In the genomic region with DNA sequence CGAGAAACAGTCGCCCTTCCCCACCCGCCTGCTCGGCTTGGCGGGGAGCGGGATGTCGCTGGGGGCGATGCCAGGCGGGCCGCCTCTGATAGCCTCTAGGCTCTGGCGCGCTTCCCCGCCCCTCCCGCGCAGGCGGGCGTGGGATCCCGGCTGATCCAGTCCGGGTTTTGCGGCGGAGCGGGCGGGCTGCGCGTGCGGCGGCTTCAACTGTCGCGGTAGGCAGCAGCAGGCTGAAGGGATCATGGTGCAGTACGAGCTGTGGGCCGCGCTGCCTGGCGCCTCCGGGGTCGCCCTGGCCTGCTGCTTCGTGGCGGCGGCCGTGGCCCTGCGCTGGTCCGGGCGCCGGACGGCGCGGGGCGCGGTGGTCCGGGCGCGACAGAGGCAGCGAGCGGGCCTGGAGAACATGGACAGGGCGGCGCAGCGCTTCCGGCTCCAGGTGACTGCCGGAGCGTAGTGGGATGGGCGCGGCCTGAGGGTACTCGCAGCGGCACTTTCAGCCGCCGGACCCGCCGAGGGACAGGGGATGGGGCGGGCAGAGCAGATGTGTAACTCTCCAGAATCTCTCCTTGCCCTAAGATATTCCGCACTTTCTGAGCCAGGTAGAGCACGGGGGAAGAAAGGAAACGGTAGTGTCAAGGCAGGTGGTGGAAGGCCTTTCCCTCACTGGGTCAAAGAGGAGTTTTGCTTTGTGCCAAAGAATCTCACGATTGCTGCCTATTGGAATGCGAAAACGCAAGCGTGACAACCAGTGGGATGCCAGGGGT, we compare ENCODE assay signal across 8 cellular contexts. TPM values are rescaled to one million over a fixed set of nuclear protein-coding genes. Genes with fewer than 3 reads are reported as not detected.
DNase-seq lines count a peak whose midpoint lies in the region; ATAC-seq and TF ChIP-seq lines count a peak whose summit lies in the region.

A gene (plus strand): TSS at position 210 of the 764 bp plus-strand sequence. CDS start 32 bp downstream, at position 242.

- H3K4me3 ChIP-seq in Peyer's patch (peak within 1 kb of the TSS; percentile 42 to 84 (median 55)), body of pancreas (peak within 1 kb of the TSS; percentile 16 to 59), iPS-11a (ENCODE audit: low read depth, low read length) (peak within 1 kb of the TSS; percentile 81), rectal smooth muscle tissue (ENCODE audit: low read length) (peak within 1 kb of the TSS; percentile 67)

- TF ChIP-seq CTCF in Peyer's patch (IDR thresholded peaks at IDR 0.05) (peak in 1 of 6 experiments; percentile 10), body of pancreas (IDR thresholded peaks at IDR 0.05) (no peak), HFFc6 (IDR thresholded peaks at IDR 0.05) (no peak)

- H3K9ac ChIP-seq in rectal smooth muscle tissue (ENCODE audit: low read length), result peak within 1 kb of the TSS; percentile 3

- H3K4me1 ChIP-seq in Peyer's patch (peaks cover 0 to 15% (median 0%) of the 10 kb centered on the region in 4 donors), body of pancreas (peaks cover 31% of the 10 kb centered on the region), rectal smooth muscle tissue (ENCODE audit: control insufficient read depth, insufficient read depth, low read length) (no peaks in the 10 kb centered on the region)

- H3K27ac ChIP-seq in Peyer's patch (peak within 1 kb of the TSS; percentile 46 to 91 (median 70)), body of pancreas (peak within 1 kb of the TSS; percentile 65 to 89 (median 74)), rectal smooth muscle tissue (ENCODE audit: low read depth, low read length) (no peak within 1 kb of the TSS)

- no peaks in the 10 kb centered on the region for H3K27me3 ChIP-seq in Peyer's patch
- H3K27me3 ChIP-seq in body of pancreas, result no peaks in the 10 kb centered on the region
- no peaks in the 10 kb centered on the region for H3K27me3 ChIP-seq in rectal smooth muscle tissue (ENCODE audit: control insufficient read depth, insufficient read depth, low read length)

- intact Hi-C loops in body of pancreas (cut with DNase I), result no loop called here

- H3K9me3 Mint-ChIP-seq in HFFc6, result peaks cover 27% of the 10 kb centered on the region

- no peaks in the 10 kb centered on the region for H3K4me1 Mint-ChIP-seq in HFFc6 (ENCODE audit: low read depth)

- 1 to 6% methylated on average over 9 to 44 of the region's 75 CpGs for WGBS in body of pancreas, 2 donors

- ATAC-seq in GM19438 (IDR thresholded peaks at IDR 0.05; ENCODE audit: low read depth, unreplicated experiment), result peak; percentile 69
- peak; percentile 91 for ATAC-seq in body of pancreas
- ATAC-seq in GM18502 (IDR thresholded peaks at IDR 0.05; ENCODE audit: poor library complexity, unreplicated experiment), result no peak
- ATAC-seq in GM19463 (IDR thresholded peaks at IDR 0.05; ENCODE audit: unreplicated experiment), result no peak

- H3K36me3 ChIP-seq in Peyer's patch (no peaks in the 10 kb centered on the region), body of pancreas (replicated peaks in 1 of 2; ENCODE audit: insufficient read depth in 1 of 2, low read depth in 2 of 2) (no peaks in the 10 kb centered on the region), rectal smooth muscle tissue (ENCODE audit: control insufficient read depth, insufficient read depth, low read length) (no peaks in the 10 kb centered on the region)

- H3K27ac Mint-ChIP-seq in HFFc6, result no peak within 1 kb of the TSS

- H3K9me3 ChIP-seq in Peyer's patch (peaks cover 0 to 11% (median 0%) of the 10 kb centered on the region in 4 donors), body of pancreas (no peaks in the 10 kb centered on the region)

- no peak within 1 kb of the TSS for H3K4me3 Mint-ChIP-seq in HFFc6

- TF ChIP-seq POLR2A in Peyer's patch (IDR thresholded peaks at IDR 0.05) (peak; percentile 43 to 73), body of pancreas (IDR thresholded peaks at IDR 0.05) (peak; percentile 40 to 51 (median 41))

- H3K27me3 Mint-ChIP-seq in HFFc6 (ENCODE audit: insufficient read depth), result peaks cover 57% of the 10 kb centered on the region

- DNase-seq in Peyer's patch (peak in 2 of 3 donors; percentile 79 to 89), body of pancreas (peak; percentile 76 to 87 (median 82)), HFFc6 (no peak)

- peaks cover 18% of the 10 kb centered on the region for H3K36me3 Mint-ChIP-seq in HFFc6 (ENCODE audit: low read depth)

RNA-seq across cellular contexts. Expression of the gene that starts here (rescaled TPM):
- total RNA-seq in Peyer's patch (100 to 1,000 TPM; 107 to 230 (median 152) TPM), body of pancreas (10 to 100 TPM; 47.0 to 86.4 TPM)
- total RNA-seq in HFFc6 (2021; fragmentation: NEBNext Ultra II Directional; extraction: Animal tissue kit (Norgen Biotek cat#: 25700)), result under 1 TPM; 0.17 to 0.75 (median 0.21) TPM

Comparison
In these comparisons a context has a peak if more than half of its experiments do, and no peak if none do; other contexts are left out.
1. RNA of the gene that starts here (total RNA-seq): 107 to 230 TPM in Peyer's patch and 47.0 to 86.4 TPM in body of pancreas; 0.17 to 0.75 TPM in HFFc6; every median in the first group is over 10 times any median in the second.
2. ATAC-seq: peak in GM19438 (single experiment) and body of pancreas (single experiment); none in GM18502 (single experiment) and GM19463 (single experiment).
3. Peak in every context shown above with its lines, with median percentiles within 50 percentile points of each other: H3K4me3 ChIP-seq.